8 cellular contexts compared by ENCODE assay signal in genomic region chr16:4176794-4177438, GRCh38.
A peak's percentile ranks its signal among the peaks of the same experiment; 100 is the strongest.
DNase-seq lines count a peak whose midpoint lies in the region; ATAC-seq, FAIRE-seq and TF ChIP-seq lines count a peak whose summit lies in the region.

No MANE protein-coding gene starts in this region.

- DNase-seq in AG20443 (ENCODE audit: low spot score) (peak; percentile 30), NCI-H69 (lab: John Stamatoyannopoulos, UW) (peak; percentile 60), fibroblast of pulmonary artery (ENCODE audit: low read depth) (peak; percentile 38), NCI-H748 treated with DMSO at 0.1 percent for 48 hours (lab: John Stamatoyannopoulos, UW) (no peak), GM12892 (ENCODE audit: insufficient read length) (no peak)

- no peak for TF ChIP-seq CTCF in fibroblast of pulmonary artery (IDR thresholded peaks at IDR 0.05; ENCODE audit: low read length, missing control alignments)

- ATAC-seq in GM21825 (IDR thresholded peaks at IDR 0.05; ENCODE audit: unreplicated experiment) (peak; percentile 77), HG02623 (IDR thresholded peaks at IDR 0.05; ENCODE audit: unreplicated experiment) (no peak), GM18907 (IDR thresholded peaks at IDR 0.05; ENCODE audit: unreplicated experiment) (no peak)

- FAIRE-seq in GM12892 (lab: Jason Lieb, UNC) = no peak

- no peak overlapping the region for H3K4me3 ChIP-seq in fibroblast of pulmonary artery (replicated peaks; ENCODE audit: low read depth, low read length)

- no peak for TF ChIP-seq POLR2A in GM12892 (IDR thresholded peaks at IDR 0.05; ENCODE audit: low read depth, low read length)

Comparison
In these comparisons a context has a peak if more than half of its experiments do, and no peak if none do; other contexts are left out.
1. DNase-seq: peak in AG20443 (single experiment), NCI-H69 (single experiment) and fibroblast of pulmonary artery (single experiment); none in NCI-H748 treated with DMSO at 0.1 percent for 48 hours (single experiment) and GM12892 (single experiment).